Comparison of ENCODE assay signal across 9 cellular contexts in the genomic region with DNA sequence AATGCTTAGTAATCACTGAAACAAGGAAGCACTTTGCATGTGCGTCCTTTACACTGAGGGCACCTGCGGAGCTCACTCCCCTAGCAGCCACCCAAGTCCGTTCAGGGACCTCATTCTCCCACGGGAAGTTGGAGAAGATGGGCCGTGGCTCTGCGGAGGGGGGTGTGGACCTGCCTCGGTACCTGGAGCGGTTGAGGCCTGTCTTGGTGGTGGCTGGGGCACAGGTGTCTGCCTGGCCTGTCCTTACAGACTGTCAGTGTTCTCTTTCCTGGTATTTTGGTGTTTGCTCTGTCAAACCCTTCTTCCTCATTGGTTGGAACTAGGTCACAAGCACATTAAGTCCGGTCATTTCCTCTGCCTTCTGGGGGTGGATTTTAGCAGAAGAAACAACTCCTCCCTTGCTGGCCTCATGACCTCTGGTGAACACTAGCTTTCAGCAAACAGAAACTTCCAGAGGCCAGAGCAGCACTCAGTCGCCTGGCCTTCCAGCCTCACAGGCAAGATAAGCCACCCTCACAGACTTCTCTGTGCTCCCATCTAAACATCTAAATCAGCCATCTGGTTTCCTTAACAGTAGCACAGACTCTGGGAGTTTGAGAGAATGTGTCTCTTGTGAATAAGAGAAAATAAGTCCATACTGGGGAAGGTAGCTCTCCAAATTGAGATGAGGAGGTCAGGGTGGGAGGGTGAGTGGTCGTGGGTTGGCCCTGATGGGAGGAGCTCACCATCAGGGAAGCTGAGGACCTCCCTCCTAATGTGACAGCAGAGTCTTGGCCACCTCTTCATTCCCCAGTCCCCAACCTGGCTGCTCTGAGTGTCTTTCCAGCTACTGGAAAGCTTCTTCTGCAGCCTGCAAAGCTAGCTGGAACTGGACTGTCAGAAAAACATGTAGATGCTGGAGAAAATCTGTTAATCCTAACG. TPM values are rescaled to one million over a fixed set of nuclear protein-coding genes. Genes with fewer than 3 reads are reported as not detected.
DNase-seq lines count a peak whose midpoint lies in the region; ATAC-seq lines count a peak whose summit lies in the region.
"Had no signal": no experiment of that assay in that cellular context is flagged by ENCODE, and none has a peak within 500 bp of the region (broad histone marks: within the 10 kb centered on the region; RNA-seq: fewer than 3 reads in every experiment).

No MANE protein-coding gene starts in this region.

- H3K36me3 Mint-ChIP-seq in natural killer cell treated with Interleukin-12 subunit alpha and Interleukin-12 subunit beta and Interleukin-15 and Interleukin-18, amount 100 ng/mL, for 72 hours = no peaks in the 10 kb centered on the region

- peaks cover 0 to 13% of the 10 kb centered on the region in 2 donors for H3K36me3 ChIP-seq in esophagus (ENCODE audit: control insufficient read depth in 2 of 2, insufficient read depth in 2 of 2, low read length in 1 of 2)

- H3K9me3 Mint-ChIP-seq in natural killer cell treated with Interleukin-12 subunit alpha and Interleukin-12 subunit beta and Interleukin-15 and Interleukin-18, amount 100 ng/mL, for 72 hours = no peaks in the 10 kb centered on the region

- no peak overlapping the region for H3K4me3 ChIP-seq in esophagus (ENCODE audit: low read depth in 1 of 2, low read length in 2 of 2)

- peak in 9 of 14 donors; percentile 4 to 41 (median 15) for DNase-seq in C1 segment of cervical spinal cord (lab: John Stamatoyannopoulos, UW)
- DNase-seq in NOMO-1 treated with DMSO at 0.1 percent for 48 hours (lab: John Stamatoyannopoulos, UW; ENCODE audit: unreplicated experiment) = peak; percentile 20
- peak; percentile 64 for DNase-seq in natural killer cell treated with Interleukin-12 subunit alpha and Interleukin-12 subunit beta and Interleukin-15 and Interleukin-18, amount 100 ng/mL, for 72 hours (ENCODE audit: low spot score)
- DNase-seq in stimulated activated CD4-positive, alpha-beta T cell treated with anti-CD3 and anti-CD28 coated beads, Interleukin-12 subunit alpha, Interleukin-12 subunit beta, amount 100 ng/mL, for 4 hours = no peak
- no peak for DNase-seq in GM19238 (ENCODE audit: insufficient read length, low spot score)

- WGBS in esophagus, 2 donors = 60 to 62% methylated on average over 12 of the region's 12 CpGs

- peak overlapping the region; percentile 60 to 86 for H3K27ac ChIP-seq in esophagus (ENCODE audit: low read depth in 2 of 2, low read length in 1 of 2)
- H3K27ac ChIP-seq: KMS-11 had no signal

- H3K9me3 ChIP-seq in esophagus (ENCODE audit: control insufficient read depth in 2 of 2, insufficient read depth in 1 of 2, low read depth in 1 of 2, low read length in 1 of 2) = no peaks in the 10 kb centered on the region

- peak overlapping the region; percentile 78 for H3K4me3 Mint-ChIP-seq in natural killer cell treated with Interleukin-12 subunit alpha and Interleukin-12 subunit beta and Interleukin-15 and Interleukin-18, amount 100 ng/mL, for 72 hours

- peak; percentile 85 to 88 for ATAC-seq in natural killer cell treated with Interleukin-12 subunit alpha and Interleukin-12 subunit beta and Interleukin-15 and Interleukin-18, amount 100 ng/mL, for 72 hours
- ATAC-seq in GM18498 (IDR thresholded peaks at IDR 0.05; ENCODE audit: unreplicated experiment) (no peak), HG03432 (IDR thresholded peaks at IDR 0.05; ENCODE audit: unreplicated experiment) (no peak)

- peak overlapping the region; percentile 92 to 97 for H3K27ac Mint-ChIP-seq in natural killer cell treated with Interleukin-12 subunit alpha and Interleukin-12 subunit beta and Interleukin-15 and Interleukin-18, amount 100 ng/mL, for 72 hours

- H3K4me1 ChIP-seq in esophagus (ENCODE audit: control insufficient read depth in 2 of 2, insufficient read depth in 2 of 2, low read length in 1 of 2) = peaks cover 0 to 4% of the 10 kb centered on the region in 2 donors

- no peaks in the 10 kb centered on the region for H3K27me3 ChIP-seq in esophagus (ENCODE audit: control insufficient read depth in 1 of 2, insufficient read depth in 2 of 2, low read length in 2 of 2)

- H3K4me1 Mint-ChIP-seq in natural killer cell treated with Interleukin-12 subunit alpha and Interleukin-12 subunit beta and Interleukin-15 and Interleukin-18, amount 100 ng/mL, for 72 hours (ENCODE audit: low read depth in 2 of 2) = peaks cover 35 to 40% of the 10 kb centered on the region in 2 donors

- no peaks in the 10 kb centered on the region for H3K27me3 Mint-ChIP-seq in natural killer cell treated with Interleukin-12 subunit alpha and Interleukin-12 subunit beta and Interleukin-15 and Interleukin-18, amount 100 ng/mL, for 72 hours

RNA-seq across cellular contexts. Expression of gene SNAP29, which starts 8.6 kb away (rescaled TPM):
- 10 to 100 TPM; 13.1 to 22.0 TPM for polyA plus RNA-seq in esophagus
- total RNA-seq in natural killer cell treated with Interleukin-12 subunit alpha and Interleukin-12 subunit beta and Interleukin-15 and Interleukin-18, amount 100 ng/mL, for 72 hours = 10 to 100 TPM; 23.2 to 29.2 TPM

RNA-seq across cellular contexts. Expression of gene PI4KA, which starts 8.8 kb away (rescaled TPM):
- 10 to 100 TPM; 21.4 to 22.8 TPM for polyA plus RNA-seq in esophagus
- total RNA-seq in natural killer cell treated with Interleukin-12 subunit alpha and Interleukin-12 subunit beta and Interleukin-15 and Interleukin-18, amount 100 ng/mL, for 72 hours = 100 to 1,000 TPM in 1 of 2 donors, 10 to 100 TPM in 1; 88.5 to 146 TPM

RNA-seq across cellular contexts. Expression of gene CRKL, which starts 49.8 kb away (rescaled TPM):
- polyA plus RNA-seq in esophagus = 10 to 100 TPM; 17.6 to 18.7 TPM
- 100 to 1,000 TPM in 1 of 2 donors, 10 to 100 TPM in 1; 78.4 to 105 TPM for total RNA-seq in natural killer cell treated with Interleukin-12 subunit alpha and Interleukin-12 subunit beta and Interleukin-15 and Interleukin-18, amount 100 ng/mL, for 72 hours

Comparison
In these comparisons a context has a peak if more than half of its experiments do, and no peak if none do; other contexts are left out.
1. DNase-seq: peak in C1 segment of cervical spinal cord (9 of 14), NOMO-1 treated with DMSO at 0.1 percent for 48 hours (single experiment) and natural killer cell treated with Interleukin-12 subunit alpha and Interleukin-12 subunit beta and Interleukin-15 and Interleukin-18, amount 100 ng/mL, for 72 hours (single experiment); none in stimulated activated CD4-positive, alpha-beta T cell treated with anti-CD3 and anti-CD28 coated beads, Interleukin-12 subunit alpha, Interleukin-12 subunit beta, amount 100 ng/mL, for 4 hours (single experiment) and GM19238 (single experiment).
2. ATAC-seq: peak in natural killer cell treated with Interleukin-12 subunit alpha and Interleukin-12 subunit beta and Interleukin-15 and Interleukin-18, amount 100 ng/mL, for 72 hours (2 of 2); none in GM18498 (single experiment) and HG03432 (single experiment).